In genomic region chr13:95480131-95480545, GRCh38 we compare ENCODE assay signal across 8 cellular contexts.
DNase-seq lines count a peak whose midpoint lies in the region; ATAC-seq and TF ChIP-seq lines count a peak whose summit lies in the region.

No MANE protein-coding gene starts in this region.

- H2BK5ac ChIP-seq in H9 (ENCODE audit: insufficient read length, low read length) = no peak overlapping the region

- H4K91ac ChIP-seq in H9 (ENCODE audit: insufficient read length, low read depth, low read length) = no peak overlapping the region

- H3K9me3 ChIP-seq in H9 (ENCODE audit: control insufficient read depth, low read depth, low read length) = no peaks in the 10 kb centered on the region

- no CpG with 5 or more reads among the region's 7 CpGs for WGBS in H9 (ENCODE audit: extremely low coverage, insufficient read length, low lambda C conversion rate)

- H3T11ph ChIP-seq in H9 (ENCODE audit: low read length) = no peak overlapping the region

- no peaks in the 10 kb centered on the region for H3K23me2 ChIP-seq in H9 (ENCODE audit: insufficient read length, low read depth, low read length, poor library complexity, severe bottlenecking)

- no peak overlapping the region for H2AK5ac ChIP-seq in H9 (ENCODE audit: insufficient read length, low read length)

- H3K4me1 Mint-ChIP-seq in H9 = peaks cover 2% of the 10 kb centered on the region in 2 experiments; a peak in 2 of 4 replicates

- no peak overlapping the region for H2BK120ac ChIP-seq in H9 (ENCODE audit: low read depth, low read length, poor library complexity, severe bottlenecking)

- no peak overlapping the region for H4K8ac ChIP-seq in H9 (replicated peaks; ENCODE audit: insufficient read length, low read depth, low read length)

- DNase-seq in GM12865 (ENCODE audit: low read depth) (peak; percentile 65), head of caudate nucleus (peak in 29 of 42 donors; percentile 2 to 50 (median 27)), NCI-H2029 (lab: John Stamatoyannopoulos, UW) (no peak), HK-2 (ENCODE audit: unreplicated experiment) (no peak), ACHN (no peak), H9 (no peak)

- no peaks in the 10 kb centered on the region; the same call in 1 of the 2 replicates for H3K27me3 ChIP-seq in H9 (ENCODE audit: insufficient read depth, low read length)

- no peak overlapping the region for H3K27ac Mint-ChIP-seq in H9

- in situ Hi-C loops in ACHN (cut with HindIII; ENCODE audit: low pct_ligation_motif_present, low pct_unique_long_range_greater_than_20kb, low sequenced_read_pairs) = no loop called here

- no peaks in the 10 kb centered on the region for H3K79me1 ChIP-seq in H9 (ENCODE audit: insufficient read depth, low read depth, low read length, poor library complexity, severe bottlenecking)

- no peak overlapping the region for H2BK15ac ChIP-seq in H9 (ENCODE audit: low read depth, low read length)

- no peak overlapping the region for H3K4me3 Mint-ChIP-seq in H9

- H4K5ac ChIP-seq in H9 (ENCODE audit: insufficient read length, low read depth, low read length) = no peak overlapping the region

- H3K56ac ChIP-seq in H9 (ENCODE audit: insufficient read length, low read depth, low read length) = no peak overlapping the region

- H3K4me3 ChIP-seq in GM12865 (ENCODE audit: low read depth, low read length) = no peak overlapping the region

- no peak overlapping the region for H3K9ac ChIP-seq in H9 (ENCODE audit: extremely low read depth, insufficient read length, low read length)

- H2BK20ac ChIP-seq in H9 (ENCODE audit: low read depth, low read length, poor library complexity, severe bottlenecking) = no peak overlapping the region

- no peak overlapping the region for H2BK12ac ChIP-seq in H9 (ENCODE audit: insufficient read length, low read depth, low read length)

- H3K27me3 Mint-ChIP-seq in H9 (ENCODE audit: low read depth) = peaks cover 22% of the 10 kb centered on the region

- ATAC-seq in GM19467 (IDR thresholded peaks at IDR 0.05; ENCODE audit: unreplicated experiment) = peak; percentile 57
- ATAC-seq in HG03457 (IDR thresholded peaks at IDR 0.05; ENCODE audit: unreplicated experiment) = peak; percentile 77

- no peak overlapping the region for H2AFZ ChIP-seq in H9 (ENCODE audit: low read length)

- TF ChIP-seq CTCF in GM12865 (IDR thresholded peaks at IDR 0.05; ENCODE audit: insufficient read depth, low read depth, low read length, missing control alignments) = no peak
- no peak for TF ChIP-seq CTCF in H9 (conservative IDR thresholded peaks at IDR 0.05)

- H3K9me3 Mint-ChIP-seq in H9 = no peaks in the 10 kb centered on the region

- H3K23ac ChIP-seq in H9 (ENCODE audit: insufficient read length, low read depth, low read length) = no peak overlapping the region

- no peaks in the 10 kb centered on the region for H3K79me2 ChIP-seq in H9 (ENCODE audit: insufficient read depth, low read length)

- H3K18ac ChIP-seq in H9 (ENCODE audit: insufficient read length, low read depth, low read length) = no peak overlapping the region

- H3K27ac ChIP-seq in H9 (ENCODE audit: insufficient read length, low read depth, low read length) = no peak overlapping the region

- no peaks in the 10 kb centered on the region; a peak in 1 of 7 replicates for H3K36me3 Mint-ChIP-seq in H9 (ENCODE audit: insufficient read depth in 1 of 3, low read depth in 3 of 3)

- H4K20me1 ChIP-seq in H9 (ENCODE audit: control insufficient read depth, insufficient read depth, insufficient read length) = no peaks in the 10 kb centered on the region

- no peak overlapping the region for H3K14ac ChIP-seq in H9 (ENCODE audit: insufficient read depth, low read length)

- H3K4ac ChIP-seq in H9 (ENCODE audit: low read depth, low read length) = no peak overlapping the region

- intact Hi-C loops in head of caudate nucleus (cut with DNase I) = no loop called here

- H3K4me2 ChIP-seq in H9 (ENCODE audit: insufficient read depth, insufficient read length, low read length) = no peak overlapping the region

- H3K4me1 ChIP-seq in H9 (ENCODE audit: insufficient read depth, low read length) = no peaks in the 10 kb centered on the region

Comparison
In these comparisons a context has a peak if more than half of its experiments do, and no peak if none do; other contexts are left out.
1. DNase-seq: peak in GM12865 (single experiment) and head of caudate nucleus (29 of 42); none in NCI-H2029 (single experiment), HK-2 (single experiment), ACHN (single experiment) and H9 (single experiment).